8 cellular contexts compared by ENCODE assay signal in genomic region chr21:37564924-37565529, GRCh38.
A peak's percentile ranks its signal among the peaks of the same experiment; 100 is the strongest.
DNase-seq lines count a peak whose midpoint lies in the region; ATAC-seq and TF ChIP-seq lines count a peak whose summit lies in the region.

No MANE protein-coding gene starts in this region.

- peak overlapping the region; percentile 68 for H3K4me3 Mint-ChIP-seq in dendritic cell treated with granulocyte-macrophage colony-stimulating factor and Interleukin-4, amounts not matched to agents 40 ng/mL and 50 ng/mL, for 4 days

- no peak overlapping the region for H2BK120ac ChIP-seq in neuronal stem cell (ENCODE audit: low read depth, low read length)

- WGBS in neuronal stem cell (ENCODE audit: extremely low coverage in 2 of 2, insufficient read length in 2 of 2, insufficient replicate concordance in 1 of 2), 2 donors = no CpG with 5 or more reads among the region's 12 CpGs

- no peaks in the 10 kb centered on the region for H3K9me3 Mint-ChIP-seq in dendritic cell treated with granulocyte-macrophage colony-stimulating factor and Interleukin-4, amounts not matched to agents 40 ng/mL and 50 ng/mL, for 4 days

- H4K8ac ChIP-seq in neuronal stem cell (ENCODE audit: low read depth, low read length) = no peak overlapping the region

- H3K9me3 ChIP-seq in neuronal stem cell (replicated peaks in 1 of 2; ENCODE audit: control insufficient read depth in 2 of 2, insufficient read depth in 1 of 2, low read depth in 1 of 2, low read length in 2 of 2) = peaks cover 0 to 3% of the 10 kb centered on the region in 2 donors

- peak overlapping the region; percentile 92 for H3K27ac Mint-ChIP-seq in dendritic cell treated with granulocyte-macrophage colony-stimulating factor and Interleukin-4, amounts not matched to agents 40 ng/mL and 50 ng/mL, for 4 days

- peak overlapping the region; percentile 61 for H3K4me2 ChIP-seq in neuronal stem cell (ENCODE audit: insufficient read depth, low read length, poor library complexity, severe bottlenecking)

- H3K9ac ChIP-seq in neuronal stem cell (ENCODE audit: low read depth, low read length, poor library complexity) = no peak overlapping the region

- no peak overlapping the region for H3K14ac ChIP-seq in neuronal stem cell (ENCODE audit: low read length)

- H3K4ac ChIP-seq in neuronal stem cell (ENCODE audit: low read length) = no peak overlapping the region

- no peak overlapping the region for H2BK15ac ChIP-seq in neuronal stem cell (ENCODE audit: low read length)

- no peak for ATAC-seq in activated CD4-positive, CD25-positive, alpha-beta regulatory T cell treated with anti-CD3 and anti-CD28 coated beads, Interleukin-2, amount 50 U/mL, for 24 hours

- no peak overlapping the region for H3K23ac ChIP-seq in neuronal stem cell (ENCODE audit: low read depth, low read length, poor library complexity)

- peaks cover 0 to 4% (median 0%) of the 10 kb centered on the region in 3 experiments for H3K27me3 ChIP-seq in neuronal stem cell (ENCODE audit: control insufficient read depth in 3 of 3, insufficient read depth in 3 of 3, low read depth in 1 of 3, low read length in 3 of 3)

- H2BK12ac ChIP-seq in neuronal stem cell (ENCODE audit: low read length) = no peak overlapping the region

- H2BK5ac ChIP-seq in neuronal stem cell (ENCODE audit: low read length) = peak overlapping the region; percentile 10

- DNase-seq in ELR (ENCODE audit: low read depth) = peak; percentile 42
- peak; percentile 95 for DNase-seq in NCI-H69 (lab: John Stamatoyannopoulos, UW)
- no peak for DNase-seq in neuronal stem cell (ENCODE audit: low spot score)
- no peak for DNase-seq in GM13977 (ENCODE audit: low spot score)
- no peak for DNase-seq in activated effector memory CD4-positive, alpha-beta T cell treated with anti-CD3 and anti-CD28 coated beads, Interleukin-2, amount 50 U/mL, for 16 hours
- no peak for DNase-seq in activated CD4-positive, alpha-beta T cell treated with anti-CD3 and anti-CD28 coated beads, Interleukin-2, amount 50 U/mL, for 48 hours

- no peak overlapping the region for H3K27ac ChIP-seq in neuronal stem cell (replicated peaks; ENCODE audit: low read length)

- peaks cover 12% of the 10 kb centered on the region for H3K27me3 Mint-ChIP-seq in dendritic cell treated with granulocyte-macrophage colony-stimulating factor and Interleukin-4, amounts not matched to agents 40 ng/mL and 50 ng/mL, for 4 days

- TF ChIP-seq CTCF in GM13977 (IDR thresholded peaks at IDR 0.05; ENCODE audit: extremely low read depth, insufficient read depth, missing control alignments) = no peak

- H3K4me3 ChIP-seq in neuronal stem cell (ENCODE audit: low read length in 2 of 2) = no peak overlapping the region

- in situ Hi-C loops in GM13977 (cut with MboI; ENCODE audit: low pct_unique_long_range_greater_than_20kb, low sequenced_read_pairs, unreplicated experiment) = no loop called here

- no peak overlapping the region for H2AK5ac ChIP-seq in neuronal stem cell (ENCODE audit: low read depth, low read length)

- H3K4me1 ChIP-seq in neuronal stem cell (ENCODE audit: control insufficient read depth in 2 of 2, insufficient read depth in 1 of 2, low read depth in 1 of 2, low read length in 2 of 2) = peaks cover 3 to 17% of the 10 kb centered on the region in 2 donors

- H3K4me1 Mint-ChIP-seq in dendritic cell treated with granulocyte-macrophage colony-stimulating factor and Interleukin-4, amounts not matched to agents 40 ng/mL and 50 ng/mL, for 4 days (ENCODE audit: low read depth) = peaks cover 30% of the 10 kb centered on the region

- H4K91ac ChIP-seq in neuronal stem cell (ENCODE audit: low read depth, low read length, poor library complexity) = peak overlapping the region; percentile 16

- no peaks in the 10 kb centered on the region for H3K36me3 ChIP-seq in neuronal stem cell (replicated peaks in 1 of 2; ENCODE audit: control insufficient read depth in 2 of 2, insufficient read depth in 2 of 2, low read length in 2 of 2)

- no peaks in the 10 kb centered on the region for H3K79me1 ChIP-seq in neuronal stem cell (ENCODE audit: low read depth, low read length)

- H3K18ac ChIP-seq in neuronal stem cell (ENCODE audit: low read length) = peak overlapping the region; percentile 91

- H3K36me3 Mint-ChIP-seq in dendritic cell treated with granulocyte-macrophage colony-stimulating factor and Interleukin-4, amounts not matched to agents 40 ng/mL and 50 ng/mL, for 4 days (ENCODE audit: low read depth) = no peaks in the 10 kb centered on the region

- peak overlapping the region; percentile 86 for H2AFZ ChIP-seq in neuronal stem cell (ENCODE audit: low read length)

- intact Hi-C loops in dendritic cell treated with granulocyte-macrophage colony-stimulating factor and Interleukin-4, amounts not matched to agents 40 ng/mL and 50 ng/mL, for 4 days (cut with micrococcal nuclease) = loop anchor here (5.0 to 10.0 kb wide), 3 partner anchors 198 to 490 kb away; partner anchors contain the start of genes DYRK1A, PIGP, TTC3 and VPS26C

Comparison
In these comparisons a context has a peak if more than half of its experiments do, and no peak if none do; other contexts are left out.
1. DNase-seq: peak in ELR (single experiment) and NCI-H69 (single experiment); none in neuronal stem cell (single experiment), GM13977 (single experiment), activated effector memory CD4-positive, alpha-beta T cell treated with anti-CD3 and anti-CD28 coated beads, Interleukin-2, amount 50 U/mL, for 16 hours (single experiment) and activated CD4-positive, alpha-beta T cell treated with anti-CD3 and anti-CD28 coated beads, Interleukin-2, amount 50 U/mL, for 48 hours (0 of 2).